In genomic region chr16:1825864-1826690, GRCh38 we compare ENCODE assay signal across 8 cellular contexts. TPM values are rescaled to one million over a fixed set of nuclear protein-coding genes. Genes with fewer than 3 reads are reported as not detected.
DNase-seq lines count a peak whose midpoint lies in the region; TF ChIP-seq lines count a peak whose summit lies in the region.

No MANE protein-coding gene starts in this region.

- H3K4me1 ChIP-seq in HAP-1 (peaks cover 5% of the 10 kb centered on the region), Loucy (ENCODE audit: insufficient read depth, low read length, poor library complexity, severe bottlenecking) (peaks cover 3% of the 10 kb centered on the region)

- no peaks in the 10 kb centered on the region for H4K20me1 ChIP-seq in Loucy (ENCODE audit: insufficient read depth, low read length, poor library complexity, severe bottlenecking)

- H3K36me3 Mint-ChIP-seq in activated CD4-positive, alpha-beta T cell treated with anti-CD3 and anti-CD28 coated beads, Interleukin-2, amount 10 ng/mL, durations not matched to agents 7 days and 5 days (ENCODE audit: low read depth): no peaks in the 10 kb centered on the region

- no peaks in the 10 kb centered on the region for H3K27me3 Mint-ChIP-seq in activated CD4-positive, alpha-beta T cell treated with anti-CD3 and anti-CD28 coated beads, Interleukin-2, amount 10 ng/mL, durations not matched to agents 7 days and 5 days

- peaks cover 37% of the 10 kb centered on the region for H3K4me1 Mint-ChIP-seq in activated CD4-positive, alpha-beta T cell treated with anti-CD3 and anti-CD28 coated beads, Interleukin-2, amount 10 ng/mL, durations not matched to agents 7 days and 5 days

- H3K9me3 ChIP-seq in HAP-1 (no peaks in the 10 kb centered on the region), Loucy (ENCODE audit: insufficient read depth, low read depth, low read length) (no peaks in the 10 kb centered on the region)

- peak overlapping the region; percentile 29 for H3K4me3 ChIP-seq in HAP-1
- peak overlapping the region; percentile 72 for H3K4me3 ChIP-seq in Loucy (ENCODE audit: low read length, poor library complexity, severe bottlenecking)

- H3K79me2 ChIP-seq in Loucy (ENCODE audit: insufficient read depth, low read length): peaks cover 30% of the 10 kb centered on the region

- in situ Hi-C loops in HAP-1 (cut with MboI; ENCODE audit: low sequenced_read_pairs): no loop called here

- CTCF ChIA-PET in activated CD4-positive, alpha-beta T cell treated with anti-CD3 and anti-CD28 coated beads, Interleukin-2, amount 10 ng/mL, durations not matched to agents 7 days and 5 days (lab: Charles Lee): interaction anchor here (1.4 to 2.6 kb wide), 3 partner anchors 12 to 133 kb away, joined by 3 to 6 read pairs (median 5); partner anchors contain the start of genes NDUFB10, NUBP2 and SPSB3

- DNase-seq in NCI-H1105 (lab: John Stamatoyannopoulos, UW): peak; percentile 6
- DNase-seq in NCI-H1105 treated with DMSO at 0.1 percent for 48 hours (lab: John Stamatoyannopoulos, UW): no peak
- DNase-seq in HAP-1 (ENCODE audit: low spot score in 2 of 2): peak in 1 of 2 experiments; percentile 46
- DNase-seq in activated CD4-positive, alpha-beta T cell treated with anti-CD3 and anti-CD28 coated beads, Interleukin-2, amount 10 ng/mL, durations not matched to agents 7 days and 5 days: peak; percentile 63
- DNase-seq in effector CD8-positive, alpha-beta T cell (lab: John Stamatoyannopoulos, UW): peak; percentile 59
- peak; percentile 33 for DNase-seq in middle frontal gyrus (ENCODE audit: extremely low spot score, low spot score)
- peak; percentile 14 to 43 for DNase-seq in stimulated activated CD8-positive, alpha-beta memory T cell treated with anti-CD3 and anti-CD28 coated beads, Interleukin-4, amount 100 ng/mL, for 1 hour (ENCODE audit: low read depth in 2 of 2, low spot score in 1 of 2)

- H2AFZ ChIP-seq in Loucy (ENCODE audit: low read length): no peak overlapping the region

- peak overlapping the region; percentile 58 for H3K9ac ChIP-seq in Loucy (ENCODE audit: low read depth, low read length, poor library complexity, severe bottlenecking)

- peak overlapping the region; percentile 86 for H3K27ac Mint-ChIP-seq in activated CD4-positive, alpha-beta T cell treated with anti-CD3 and anti-CD28 coated beads, Interleukin-2, amount 10 ng/mL, durations not matched to agents 7 days and 5 days

- H3F3A ChIP-seq in Loucy (ENCODE audit: low read depth): no peaks in the 10 kb centered on the region

- no peak for TF ChIP-seq CTCF in Loucy (conservative IDR thresholded peaks at IDR 0.05; ENCODE audit: low read length)

- peak overlapping the region; percentile 71 for H3K4me2 ChIP-seq in Loucy (ENCODE audit: low read depth, low read length, poor library complexity, severe bottlenecking)

- no peaks in the 10 kb centered on the region for H3K9me2 ChIP-seq in Loucy (replicated peaks; ENCODE audit: low read depth, low read length)

- peak overlapping the region; percentile 81 for H3K4me3 Mint-ChIP-seq in activated CD4-positive, alpha-beta T cell treated with anti-CD3 and anti-CD28 coated beads, Interleukin-2, amount 10 ng/mL, durations not matched to agents 7 days and 5 days

- no peaks in the 10 kb centered on the region; the same call in 1 of the 2 replicates for H3K36me3 ChIP-seq in HAP-1 (replicated peaks)
- no peaks in the 10 kb centered on the region for H3K36me3 ChIP-seq in Loucy (ENCODE audit: insufficient read depth, low read length)

- POLR2A ChIA-PET in activated CD4-positive, alpha-beta T cell treated with anti-CD3 and anti-CD28 coated beads, Interleukin-2, amount 10 ng/mL, durations not matched to agents 7 days and 5 days (lab: Charles Lee): no interaction called here

- H3K27me3 ChIP-seq in HAP-1 (ENCODE audit: low read depth): no peaks in the 10 kb centered on the region
- H3K27me3 ChIP-seq in Loucy (ENCODE audit: insufficient read depth, low read length, poor library complexity, severe bottlenecking): no peaks in the 10 kb centered on the region

- no peaks in the 10 kb centered on the region for H3K9me3 Mint-ChIP-seq in activated CD4-positive, alpha-beta T cell treated with anti-CD3 and anti-CD28 coated beads, Interleukin-2, amount 10 ng/mL, durations not matched to agents 7 days and 5 days

RNA-seq across cellular contexts. Expression of gene HAGH, which starts 0.5 kb away (rescaled TPM):
- 10 to 100 TPM; 34.9 to 45.6 TPM for total RNA-seq in activated CD4-positive, alpha-beta T cell treated with anti-CD3 and anti-CD28 coated beads, Interleukin-2, amount 10 ng/mL, durations not matched to agents 7 days and 5 days

RNA-seq across cellular contexts. Expression of gene FAHD1, which starts 0.9 kb away (rescaled TPM):
- 10 to 100 TPM; 11.3 to 12.9 TPM for total RNA-seq in activated CD4-positive, alpha-beta T cell treated with anti-CD3 and anti-CD28 coated beads, Interleukin-2, amount 10 ng/mL, durations not matched to agents 7 days and 5 days

RNA-seq across cellular contexts. Expression of gene IGFALS, which starts 32.6 kb away (rescaled TPM):
- total RNA-seq in activated CD4-positive, alpha-beta T cell treated with anti-CD3 and anti-CD28 coated beads, Interleukin-2, amount 10 ng/mL, durations not matched to agents 7 days and 5 days: under 1 TPM in 1 of 2 experiments, not detected in 1; 0.15 TPM

RNA-seq across cellular contexts. Expression of gene NUBP2, which starts 43.3 kb away (rescaled TPM):
- 10 to 100 TPM; 40.2 to 53.8 TPM for total RNA-seq in activated CD4-positive, alpha-beta T cell treated with anti-CD3 and anti-CD28 coated beads, Interleukin-2, amount 10 ng/mL, durations not matched to agents 7 days and 5 days

RNA-seq across cellular contexts. Expression of gene SPSB3, which starts 43.7 kb away (rescaled TPM):
- 10 to 100 TPM; 38.0 to 42.9 TPM for total RNA-seq in activated CD4-positive, alpha-beta T cell treated with anti-CD3 and anti-CD28 coated beads, Interleukin-2, amount 10 ng/mL, durations not matched to agents 7 days and 5 days
